In the genomic region with DNA sequence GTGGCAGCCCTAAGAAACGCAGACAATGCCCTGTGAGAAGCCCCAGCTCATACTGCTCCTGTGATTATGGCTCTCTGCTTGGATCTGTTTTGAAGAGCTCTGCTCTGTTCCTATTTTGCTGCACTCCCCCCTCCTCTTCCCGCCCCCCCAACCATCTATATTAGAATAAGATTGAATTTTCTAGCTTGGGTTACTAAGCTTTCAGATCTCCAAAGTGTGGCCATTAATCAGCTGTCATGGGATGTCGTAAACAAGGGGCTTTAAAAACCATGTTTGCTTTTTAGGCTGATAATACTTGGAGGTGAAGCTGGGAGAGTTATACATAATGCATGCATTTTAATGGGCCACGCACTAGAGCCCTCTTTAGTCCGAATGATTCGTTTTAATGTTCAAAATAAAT, we compare ENCODE assay signal across 1 cellular context.
TF ChIP-seq lines count a peak whose summit lies in the region.

No MANE protein-coding gene starts in this region.

TF ChIP-seq in WTC11, 78 proteins besides CTCF, POLR2A, EP300 and RAD21 (continued from another document):
- TF ChIP-seq, protein P1, sequence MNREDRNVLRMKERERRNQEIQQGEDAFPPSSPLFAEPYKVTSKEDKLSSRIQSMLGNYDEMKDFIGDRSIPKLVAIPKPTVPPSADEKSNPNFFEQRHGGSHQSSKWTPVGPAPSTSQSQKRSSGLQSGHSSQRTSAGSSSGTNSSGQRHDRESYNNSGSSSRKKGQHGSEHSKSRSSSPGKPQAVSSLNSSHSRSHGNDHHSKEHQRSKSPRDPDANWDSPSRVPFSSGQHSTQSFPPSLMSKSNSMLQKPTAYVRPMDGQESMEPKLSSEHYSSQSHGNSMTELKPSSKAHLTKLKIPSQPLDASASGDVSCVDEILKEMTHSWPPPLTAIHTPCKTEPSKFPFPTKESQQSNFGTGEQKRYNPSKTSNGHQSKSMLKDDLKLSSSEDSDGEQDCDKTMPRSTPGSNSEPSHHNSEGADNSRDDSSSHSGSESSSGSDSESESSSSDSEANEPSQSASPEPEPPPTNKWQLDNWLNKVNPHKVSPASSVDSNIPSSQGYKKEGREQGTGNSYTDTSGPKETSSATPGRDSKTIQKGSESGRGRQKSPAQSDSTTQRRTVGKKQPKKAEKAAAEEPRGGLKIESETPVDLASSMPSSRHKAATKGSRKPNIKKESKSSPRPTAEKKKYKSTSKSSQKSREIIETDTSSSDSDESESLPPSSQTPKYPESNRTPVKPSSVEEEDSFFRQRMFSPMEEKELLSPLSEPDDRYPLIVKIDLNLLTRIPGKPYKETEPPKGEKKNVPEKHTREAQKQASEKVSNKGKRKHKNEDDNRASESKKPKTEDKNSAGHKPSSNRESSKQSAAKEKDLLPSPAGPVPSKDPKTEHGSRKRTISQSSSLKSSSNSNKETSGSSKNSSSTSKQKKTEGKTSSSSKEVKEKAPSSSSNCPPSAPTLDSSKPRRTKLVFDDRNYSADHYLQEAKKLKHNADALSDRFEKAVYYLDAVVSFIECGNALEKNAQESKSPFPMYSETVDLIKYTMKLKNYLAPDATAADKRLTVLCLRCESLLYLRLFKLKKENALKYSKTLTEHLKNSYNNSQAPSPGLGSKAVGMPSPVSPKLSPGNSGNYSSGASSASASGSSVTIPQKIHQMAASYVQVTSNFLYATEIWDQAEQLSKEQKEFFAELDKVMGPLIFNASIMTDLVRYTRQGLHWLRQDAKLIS (CRISPR knock-in tag; IDR thresholded peaks at IDR 0.05; ENCODE audit: borderline replicate concordance), result no peak
- no peak for TF ChIP-seq SMAD4 (CRISPR knock-in tag; IDR thresholded peaks at IDR 0.05)
- TF ChIP-seq ATF1 (CRISPR knock-in tag; IDR thresholded peaks at IDR 0.05), result no peak
- no peak for TF ChIP-seq RORB (CRISPR knock-in tag; IDR thresholded peaks at IDR 0.05)
